In the genomic region with DNA sequence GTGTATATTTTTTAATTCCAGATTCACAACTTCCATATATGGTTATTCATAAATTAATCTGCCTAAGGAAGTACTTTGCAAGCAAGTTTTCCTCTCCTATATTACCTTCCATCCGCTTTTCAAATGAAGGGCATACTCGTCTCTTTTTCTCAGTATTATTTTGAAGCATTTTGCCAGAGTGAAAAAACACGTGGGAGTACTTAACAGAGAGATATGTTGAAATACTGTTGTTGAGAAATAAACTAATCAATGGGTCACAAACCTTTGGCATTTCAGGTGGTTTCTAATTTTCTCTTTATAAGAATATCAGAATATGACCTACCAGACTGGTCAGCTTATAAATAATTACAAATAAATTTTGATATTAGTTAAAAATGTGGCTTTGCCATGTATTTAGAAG, we compare ENCODE assay signal across 33 cellular contexts.
"Had no signal": no experiment of that assay in that cellular context is flagged by ENCODE, and none has a peak within 500 bp of the region (broad histone marks: within the 10 kb centered on the region; RNA-seq: fewer than 3 reads in every experiment).

No MANE protein-coding gene starts in this region.

- H3K27me3 ChIP-seq: adrenal gland, body of pancreas, brain microvascular endothelial cell, breast epithelium had no signal

- H3K9me3 ChIP-seq: body of pancreas, breast epithelium had no signal

- H3K4me3 ChIP-seq: adrenal gland, body of pancreas, breast epithelium had no signal

- H3K36me3 ChIP-seq: adrenal gland, brain microvascular endothelial cell, breast epithelium, WERI-Rb-1 had no signal

- ATAC-seq: activated CD4-positive, alpha-beta T cell treated with anti-CD3 and anti-CD28 coated beads for 36 hours; activated CD4-positive, CD25-positive, alpha-beta regulatory T cell treated with anti-CD3 and anti-CD28 coated beads, Interleukin-2, amount 50 U/mL, for 24 hours; activated CD8-positive, alpha-beta memory T cell treated with anti-CD3 and anti-CD28 coated beads, Interleukin-2, amount 10 ng/mL, durations not matched to agents 7 days and 5 days; activated CD8-positive, alpha-beta T cell treated with anti-CD3 and anti-CD28 coated beads, Interleukin-2, amount 10 ng/mL, durations not matched to agents 7 days and 5 days; activated naive CD8-positive, alpha-beta T cell treated with anti-CD3 and anti-CD28 coated beads, Interleukin-2, amount 50 U/mL, for 24 hours; body of pancreas; WTC11 had no signal

- DNase-seq: activated CD4-positive, alpha-beta memory T cell treated with anti-CD3 and anti-CD28 coated beads, Interleukin-2, amount 10 ng/mL, durations not matched to agents 7 days and 5 days; activated CD4-positive, alpha-beta T cell treated with anti-CD3 and anti-CD28 coated beads for 1 hour; activated CD4-positive, alpha-beta T cell treated with anti-CD3 and anti-CD28 coated beads for 36 hours; activated CD4-positive, alpha-beta T cell treated with anti-CD3 and anti-CD28 coated beads for 48 hours; activated CD4-positive, alpha-beta T cell treated with anti-CD3 and anti-CD28 coated beads, Interleukin-2, amount 10 ng/mL, durations not matched to agents 7 days and 5 days; activated CD4-positive, alpha-beta T cell treated with anti-CD3 and anti-CD28 coated beads, Interleukin-2, amount 50 U/mL, for 48 hours; activated CD4-positive, CD25-positive, alpha-beta regulatory T cell; activated CD8-positive, alpha-beta memory T cell treated with anti-CD3 and anti-CD28 coated beads for 24 hours; activated CD8-positive, alpha-beta memory T cell treated with anti-CD3 and anti-CD28 coated beads, Interleukin-2, amount 10 ng/mL, durations not matched to agents 7 days and 5 days; activated CD8-positive, alpha-beta memory T cell treated with anti-CD3 and anti-CD28 coated beads, Interleukin-2, amount 50 U/mL, for 48 hours; activated CD8-positive, alpha-beta T cell treated with anti-CD3 and anti-CD28 coated beads, Interleukin-2, amount 10 ng/mL, durations not matched to agents 7 days and 5 days; activated effector memory CD4-positive, alpha-beta T cell treated with Interleukin-2 at 50 U/mL for 16 hours; activated gamma-delta T cell; activated naive CD4-positive, alpha-beta T cell treated with anti-CD3 and anti-CD28 coated beads, Interleukin-2, amount 10 ng/mL, durations not matched to agents 7 days and 5 days; activated naive CD4-positive, alpha-beta T cell treated with Interleukin-2 at 50 U/mL for 16 hours; activated naive CD8-positive, alpha-beta T cell treated with anti-CD3 and anti-CD28 coated beads, Interleukin-2, amount 10 ng/mL, durations not matched to agents 7 days and 5 days; activated naive CD8-positive, alpha-beta T cell treated with anti-CD3 and anti-CD28 coated beads, Interleukin-2, amount 50 U/mL, for 24 hours; activated T-cell treated with anti-CD3 and anti-CD28 coated beads, Interleukin-2, amount 50 U/mL, for 24 hours; activated T-cell treated with anti-CD3 and anti-CD28 coated beads, Interleukin-2, amount 50 U/mL, for 48 hours; adrenal gland; amniotic stem cell; aorta; body of pancreas; brain microvascular endothelial cell; central memory CD4-positive, alpha-beta T cell; T-helper 1 cell; T-helper 2 cell; T-helper 9 cell; WERI-Rb-1 had no signal

- H3K4me1 ChIP-seq: adrenal gland, body of pancreas, breast epithelium had no signal

- FAIRE-seq: astrocyte had no signal

- H3K27ac ChIP-seq: adrenal gland, body of pancreas, brain microvascular endothelial cell, breast epithelium, WERI-Rb-1 had no signal
